Comparison of ENCODE assay signal across 11 cellular contexts in genomic region chr4:121200795-121201472, GRCh38. TPM values are rescaled to one million over a fixed set of nuclear protein-coding genes. Genes with fewer than 3 reads are reported as not detected.
A peak's percentile ranks its signal among the peaks of the same experiment; 100 is the strongest.
DNase-seq lines count a peak whose midpoint lies in the region; ATAC-seq, FAIRE-seq and TF ChIP-seq lines count a peak whose summit lies in the region.
"Had no signal": no experiment of that assay in that cellular context is flagged by ENCODE, and none has a peak within 500 bp of the region (broad histone marks: within the 10 kb centered on the region; RNA-seq: fewer than 3 reads in every experiment).

No MANE protein-coding gene starts in this region.

- H3K27ac ChIP-seq in kidney (ENCODE audit: low read depth in 2 of 2, low read length in 2 of 2), result no peak overlapping the region

- H3K9ac ChIP-seq in kidney (ENCODE audit: low read length in 2 of 2), result no peak overlapping the region

- ATAC-seq in activated T-cell treated with anti-CD3 and anti-CD28 coated beads, Interleukin-2, amount 50 U/mL, for 4 hours, result no peak
- ATAC-seq in GM21717 (IDR thresholded peaks at IDR 0.05; ENCODE audit: unreplicated experiment) (peak; percentile 79), HG03457 (IDR thresholded peaks at IDR 0.05; ENCODE audit: unreplicated experiment) (peak; percentile 59)
- no peak for ATAC-seq in stimulated activated effector memory CD8-positive, alpha-beta T cell treated with anti-CD3 and anti-CD28 coated beads, Interleukin-12 subunit alpha, Interleukin-12 subunit beta, amount 100 ng/mL, for 72 hours

- H3K4me3 Mint-ChIP-seq in activated T-cell treated with anti-CD3 and anti-CD28 coated beads, Interleukin-2, amount 50 U/mL, for 4 hours, result peak overlapping the region; percentile 9
- H3K4me3 Mint-ChIP-seq in stimulated activated effector memory CD8-positive, alpha-beta T cell treated with anti-CD3 and anti-CD28 coated beads, Interleukin-12 subunit alpha, Interleukin-12 subunit beta, amount 100 ng/mL, for 72 hours, result peak overlapping the region; percentile 57
- no peak overlapping the region for H3K4me3 Mint-ChIP-seq in nephron progenitor cell

- H3K9me3 Mint-ChIP-seq in activated T-cell treated with anti-CD3 and anti-CD28 coated beads, Interleukin-2, amount 50 U/mL, for 4 hours, result no peaks in the 10 kb centered on the region
- no peaks in the 10 kb centered on the region for H3K9me3 Mint-ChIP-seq in stimulated activated effector memory CD8-positive, alpha-beta T cell treated with anti-CD3 and anti-CD28 coated beads, Interleukin-12 subunit alpha, Interleukin-12 subunit beta, amount 100 ng/mL, for 72 hours
- H3K9me3 Mint-ChIP-seq in nephron progenitor cell, result no peaks in the 10 kb centered on the region

- POLR2A ChIA-PET in HEK293T (lab: Yijun Ruan, JAX), result no interaction called here

- H3K4me1 ChIP-seq in kidney (ENCODE audit: control insufficient read depth in 1 of 2, insufficient read depth in 1 of 2, low read depth in 1 of 2, low read length in 2 of 2), result no peaks in the 10 kb centered on the region
- H3K4me1 ChIP-seq: BE2C had no signal

- H3K4me3 ChIP-seq in kidney (ENCODE audit: low read length in 2 of 2), result no peak overlapping the region

- H3K36me3 Mint-ChIP-seq in activated T-cell treated with anti-CD3 and anti-CD28 coated beads, Interleukin-2, amount 50 U/mL, for 4 hours (ENCODE audit: insufficient read depth), result peaks cover 5% of the 10 kb centered on the region
- H3K36me3 Mint-ChIP-seq in stimulated activated effector memory CD8-positive, alpha-beta T cell treated with anti-CD3 and anti-CD28 coated beads, Interleukin-12 subunit alpha, Interleukin-12 subunit beta, amount 100 ng/mL, for 72 hours, result peaks cover 49% of the 10 kb centered on the region
- H3K36me3 Mint-ChIP-seq in nephron progenitor cell (ENCODE audit: low read depth), result no peaks in the 10 kb centered on the region

- no peaks in the 10 kb centered on the region for H3K9me3 ChIP-seq in kidney (ENCODE audit: control insufficient read depth in 1 of 2, low read length in 2 of 2)
- H3K9me3 ChIP-seq: BE2C had no signal

- no peak for DNase-seq in activated T-cell treated with anti-CD3 and anti-CD28 coated beads, Interleukin-2, amount 50 U/mL, for 4 hours
- DNase-seq in activated T-cell treated with anti-CD3 and anti-CD28 coated beads for 4 hours (no peak), kidney (no peak), nephron progenitor cell (no peak), HEK293T (ENCODE audit: extremely low spot score) (no peak)
- no peak for DNase-seq in stimulated activated effector memory CD8-positive, alpha-beta T cell treated with anti-CD3 and anti-CD28 coated beads, Interleukin-12 subunit alpha, Interleukin-12 subunit beta, amount 100 ng/mL, for 72 hours (ENCODE audit: low spot score in 2 of 2)
- DNase-seq: BE2C, trophoblast cell had no signal

- CTCF ChIA-PET in HEK293T (lab: Yijun Ruan, JAX), result interaction anchor here (1.6 kb wide), 1 partner anchor 9 kb away, joined by 5 read pairs; no protein-coding TSS in a partner anchor

- no peaks in the 10 kb centered on the region for H3K36me3 ChIP-seq in kidney (ENCODE audit: control insufficient read depth in 1 of 2, insufficient read depth in 2 of 2, low read length in 2 of 2)
- H3K36me3 ChIP-seq: BE2C had no signal

- H3K4me1 Mint-ChIP-seq in activated T-cell treated with anti-CD3 and anti-CD28 coated beads, Interleukin-2, amount 50 U/mL, for 4 hours (ENCODE audit: low read depth), result peaks cover 32% of the 10 kb centered on the region
- peaks cover 59% of the 10 kb centered on the region for H3K4me1 Mint-ChIP-seq in stimulated activated effector memory CD8-positive, alpha-beta T cell treated with anti-CD3 and anti-CD28 coated beads, Interleukin-12 subunit alpha, Interleukin-12 subunit beta, amount 100 ng/mL, for 72 hours
- H3K4me1 Mint-ChIP-seq in nephron progenitor cell, result no peaks in the 10 kb centered on the region

- no peak for TF ChIP-seq CTCF in kidney (IDR thresholded peaks at IDR 0.05; ENCODE audit: borderline replicate concordance, extremely low read depth, insufficient read depth)
- no peak for TF ChIP-seq CTCF in nephron progenitor cell (IDR thresholded peaks at IDR 0.05)

- no peak for FAIRE-seq in kidney (lab: Jason Lieb, UNC)

- intact Hi-C loops in kidney (cut with DNase I), result no loop called here

- H3K27ac Mint-ChIP-seq in stimulated activated effector memory CD8-positive, alpha-beta T cell treated with anti-CD3 and anti-CD28 coated beads, Interleukin-12 subunit alpha, Interleukin-12 subunit beta, amount 100 ng/mL, for 72 hours, result peak overlapping the region; percentile 85
- no peak overlapping the region for H3K27ac Mint-ChIP-seq in nephron progenitor cell

- no peaks in the 10 kb centered on the region for H3K27me3 Mint-ChIP-seq in activated T-cell treated with anti-CD3 and anti-CD28 coated beads, Interleukin-2, amount 50 U/mL, for 4 hours (ENCODE audit: low read depth)
- no peaks in the 10 kb centered on the region for H3K27me3 Mint-ChIP-seq in nephron progenitor cell (ENCODE audit: low read depth, poor library complexity)

TF ChIP-seq in HEK293T, 16 proteins besides CTCF, POLR2A, EP300 and RAD21:
- no peak for TF ChIP-seq L3MBTL2 (conservative IDR thresholded peaks at IDR 0.05)
- TF ChIP-seq, protein P1, sequence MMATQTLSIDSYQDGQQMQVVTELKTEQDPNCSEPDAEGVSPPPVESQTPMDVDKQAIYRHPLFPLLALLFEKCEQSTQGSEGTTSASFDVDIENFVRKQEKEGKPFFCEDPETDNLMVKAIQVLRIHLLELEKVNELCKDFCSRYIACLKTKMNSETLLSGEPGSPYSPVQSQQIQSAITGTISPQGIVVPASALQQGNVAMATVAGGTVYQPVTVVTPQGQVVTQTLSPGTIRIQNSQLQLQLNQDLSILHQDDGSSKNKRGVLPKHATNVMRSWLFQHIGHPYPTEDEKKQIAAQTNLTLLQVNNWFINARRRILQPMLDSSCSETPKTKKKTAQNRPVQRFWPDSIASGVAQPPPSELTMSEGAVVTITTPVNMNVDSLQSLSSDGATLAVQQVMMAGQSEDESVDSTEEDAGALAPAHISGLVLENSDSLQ (IDR thresholded peaks at IDR 0.05), result no peak
- no peak for TF ChIP-seq BHLHE40 (IDR thresholded peaks at IDR 0.05; ENCODE audit: borderline replicate concordance)
- TF ChIP-seq CTBP1 (IDR thresholded peaks at IDR 0.05; ENCODE audit: borderline replicate concordance), result no peak
- TF ChIP-seq FOXM1 (IDR thresholded peaks at IDR 0.05; ENCODE audit: borderline replicate concordance), result no peak
- TF ChIP-seq SP1 (IDR thresholded peaks at IDR 0.05), result no peak
- TF ChIP-seq FOXK2 (IDR thresholded peaks at IDR 0.05), result no peak
- no peak for TF ChIP-seq TARDBP (IDR thresholded peaks at IDR 0.05)
- no peak for TF ChIP-seq ARNT (IDR thresholded peaks at IDR 0.05)
- no peak for TF ChIP-seq LEF1 (IDR thresholded peaks at IDR 0.05; ENCODE audit: borderline replicate concordance)
- no peak for TF ChIP-seq SUZ12 (IDR thresholded peaks at IDR 0.05)
- TF ChIP-seq NFRKB (IDR thresholded peaks at IDR 0.05), result no peak
- TF ChIP-seq ZNF384 (IDR thresholded peaks at IDR 0.05), result no peak
- TF ChIP-seq HDGF (IDR thresholded peaks at IDR 0.05; ENCODE audit: borderline replicate concordance), result no peak
- TF ChIP-seq FOXA1 (IDR thresholded peaks at IDR 0.05), result no peak

RNA-seq across cellular contexts. Expression of gene TNIP3, which starts 36.8 kb away (rescaled TPM):
- total RNA-seq in activated T-cell treated with anti-CD3 and anti-CD28 coated beads, Interleukin-2, amount 50 U/mL, for 4 hours, result 10 to 100 TPM in 2 of 3 donors, 1 to 10 TPM in 1; 7.4 to 21.9 (median 20.6) TPM
- total RNA-seq in kidney, result 0.63 TPM
- polyA plus RNA-seq in kidney (ENCODE audit: insufficient read depth, low read depth, low replicate concordance), result not detected
- total RNA-seq: skeletal muscle tissue had no signal

Comparison
In these comparisons a context has a peak if more than half of its experiments do, and no peak if none do; other contexts are left out.
1. ATAC-seq: peak in GM21717 (single experiment) and HG03457 (single experiment); none in activated T-cell treated with anti-CD3 and anti-CD28 coated beads, Interleukin-2, amount 50 U/mL, for 4 hours (0 of 2) and stimulated activated effector memory CD8-positive, alpha-beta T cell treated with anti-CD3 and anti-CD28 coated beads, Interleukin-12 subunit alpha, Interleukin-12 subunit beta, amount 100 ng/mL, for 72 hours (single experiment).